ENCODE assay signal across 15 cellular contexts in the genomic region with DNA sequence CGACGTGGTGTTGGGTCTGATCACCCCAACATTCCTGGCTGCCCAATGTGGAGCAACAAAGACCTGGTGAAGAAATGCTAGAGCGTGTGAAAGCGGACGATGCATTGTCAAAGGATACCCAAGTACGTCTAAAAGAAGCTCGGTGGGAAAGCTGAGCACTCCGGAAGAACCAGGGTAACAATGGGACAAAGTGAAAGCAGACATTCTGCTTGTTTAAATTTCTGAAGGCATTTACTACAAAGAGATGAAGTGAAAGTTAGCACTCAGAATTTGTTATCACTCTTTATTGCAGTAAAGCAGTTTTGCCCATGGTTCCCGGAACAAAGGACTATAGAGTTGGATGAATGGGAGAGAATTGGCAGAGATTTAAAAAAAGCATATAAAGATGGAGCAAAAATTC. TPM values are rescaled to one million over a fixed set of nuclear protein-coding genes. Genes with fewer than 3 reads are reported as not detected.
A peak's percentile ranks its signal among the peaks of the same experiment; 100 is the strongest.
DNase-seq lines count a peak whose midpoint lies in the region; ATAC-seq and TF ChIP-seq lines count a peak whose summit lies in the region.
"Had no signal": no experiment of that assay in that cellular context is flagged by ENCODE, and none has a peak within 500 bp of the region (broad histone marks: within the 10 kb centered on the region; RNA-seq: fewer than 3 reads in every experiment).

No MANE protein-coding gene starts in this region.

- no peak overlapping the region for H2AFZ ChIP-seq in GM23248
- H2AFZ ChIP-seq: GM23338 had no signal

- DNase-seq in M059J (ENCODE audit: low read depth) (peak; percentile 14), dorsolateral prefrontal cortex (no peak), midbrain (lab: John Stamatoyannopoulos, UW) (peak; percentile 8), T-helper 17 cell (no peak), amniotic stem cell (lab: John Stamatoyannopoulos, UW) (no peak), GM23248 (no peak)
- DNase-seq: CD8-positive, alpha-beta T cell; COR-L47; DMS153; DMS79 treated with DMSO at 0.1 percent for 48 hours; EL; H7 had no signal

- peak overlapping the region in 52 of 59 donors; percentile 0 to 62 (median 34) for H3K4me3 ChIP-seq in dorsolateral prefrontal cortex
- H3K4me3 ChIP-seq in GM23248, result no peak overlapping the region
- H3K4me3 ChIP-seq: GM23338 had no signal

- H3K9me2 ChIP-seq in GM23248 (ENCODE audit: insufficient read depth), result no peaks in the 10 kb centered on the region

- no peak overlapping the region for H3K4me2 ChIP-seq in GM23248 (ENCODE audit: unreplicated experiment)
- H3K4me2 ChIP-seq: GM23338 had no signal

- intact Hi-C loops in dorsolateral prefrontal cortex (cut with DNase I), result no loop called here

- ATAC-seq in T-helper 17 cell (no peak), HG02970 (IDR thresholded peaks at IDR 0.05; ENCODE audit: low FRiP score, unreplicated experiment) (no peak)
- ATAC-seq: CD8-positive, alpha-beta T cell; GM23338 had no signal

- H3K36me3 Mint-ChIP-seq in T-helper 17 cell (ENCODE audit: low read depth), result peaks cover 4% of the 10 kb centered on the region
- H3K36me3 Mint-ChIP-seq: CD8-positive, alpha-beta T cell had no signal

- no peaks in the 10 kb centered on the region for H4K20me1 ChIP-seq in GM23248 (ENCODE audit: insufficient read depth)

- no peaks in the 10 kb centered on the region; the same call in 1 of the 2 replicates for H3K4me1 ChIP-seq in GM23248 (ENCODE audit: insufficient read depth)

- H3K4me3 Mint-ChIP-seq in T-helper 17 cell, result no peak overlapping the region
- H3K4me3 Mint-ChIP-seq: CD14-positive monocyte; CD8-positive, alpha-beta T cell; GM23338 had no signal

- H3K4me1 Mint-ChIP-seq in T-helper 17 cell, result no peaks in the 10 kb centered on the region
- H3K4me1 Mint-ChIP-seq: CD14-positive monocyte had no signal

- H3K27me3 ChIP-seq in dorsolateral prefrontal cortex, result no peaks in the 10 kb centered on the region
- no peaks in the 10 kb centered on the region for H3K27me3 ChIP-seq in GM23248 (replicated peaks; ENCODE audit: insufficient read depth)

- H3K79me2 ChIP-seq in GM23248 (ENCODE audit: insufficient read depth), result no peaks in the 10 kb centered on the region

- no peaks in the 10 kb centered on the region for H3F3A ChIP-seq in GM23248 (ENCODE audit: insufficient read depth)

- TF ChIP-seq CTCF in dorsolateral prefrontal cortex (IDR thresholded peaks at IDR 0.05 in 54 of 56, conservative IDR thresholded peaks at IDR 0.05 in 2 of 56; ENCODE audit: low read depth in 1 of 56, partially characterized antibody in 56 of 56), result no peak

- H3K36me3 ChIP-seq in GM23248 (ENCODE audit: low read depth), result no peaks in the 10 kb centered on the region

- H3K27me3 Mint-ChIP-seq in T-helper 17 cell, result no peaks in the 10 kb centered on the region

- H3K9ac ChIP-seq in GM23248, result no peak overlapping the region

- H3K27ac Mint-ChIP-seq in T-helper 17 cell, result no peak overlapping the region
- H3K27ac Mint-ChIP-seq: CD14-positive monocyte; CD8-positive, alpha-beta T cell; GM23338 had no signal

- in situ Hi-C loops in GM23248 (cut with MboI), result no loop called here

- no peaks in the 10 kb centered on the region for H3K9me3 ChIP-seq in T-helper 17 cell (ENCODE audit: control insufficient read depth, low read length, poor library complexity, severe bottlenecking)
- H3K9me3 ChIP-seq in GM23248 (ENCODE audit: low read depth), result no peaks in the 10 kb centered on the region

- H3K27ac ChIP-seq in dorsolateral prefrontal cortex, result no peak overlapping the region
- no peak overlapping the region for H3K27ac ChIP-seq in GM23248

- WGBS in GM23248 (ENCODE audit: low coverage in 1 of 2, low lambda C conversion rate in 2 of 2, missing lambda C conversion rate in 2 of 2), 2 experiments, result 83% methylated on average over 9 of the region's 9 CpGs

RNA-seq across cellular contexts. Expression of a gene that starts 12.8 kb away (rescaled TPM):
- 2.2 and 5.0 TPM in 2 replicates for total RNA-seq in M059J (2014; rRNA removed; shearing (Covaris generic))
- total RNA-seq in dorsolateral prefrontal cortex (10 to 100 TPM in 60 of 120 experiments, 1 to 10 TPM in 60; 5.5 to 15.5 (median 10.0) TPM), T-helper 17 cell (1 to 10 TPM; 1.1 to 2.4 TPM)
- 4.2 and 4.6 TPM in 2 replicates for total RNA-seq in GM23248 (2014; rRNA removed; shearing (Covaris generic))
- 2.0 TPM in 2 replicates for polyA plus RNA-seq in GM23248 (2016; fragmentation: Nextera tagmentation; extraction: Ambion mirVana)

Comparison
In these comparisons a context has a peak if more than half of its experiments do, and no peak if none do; other contexts are left out.
1. DNase-seq: peak in M059J (single experiment) and midbrain (single experiment); none in dorsolateral prefrontal cortex (0 of 10), T-helper 17 cell (0 of 3), amniotic stem cell (single experiment) and GM23248 (single experiment).